Comparison of ENCODE assay signal across 1 cellular context in genomic region chr1:172390243-172390619, GRCh38.
TF ChIP-seq lines count a peak whose summit lies in the region.

No MANE protein-coding gene starts in this region.

TF ChIP-seq in WTC11, 78 proteins besides CTCF, POLR2A, EP300 and RAD21 (continued from another document):
- TF ChIP-seq, protein P1, sequence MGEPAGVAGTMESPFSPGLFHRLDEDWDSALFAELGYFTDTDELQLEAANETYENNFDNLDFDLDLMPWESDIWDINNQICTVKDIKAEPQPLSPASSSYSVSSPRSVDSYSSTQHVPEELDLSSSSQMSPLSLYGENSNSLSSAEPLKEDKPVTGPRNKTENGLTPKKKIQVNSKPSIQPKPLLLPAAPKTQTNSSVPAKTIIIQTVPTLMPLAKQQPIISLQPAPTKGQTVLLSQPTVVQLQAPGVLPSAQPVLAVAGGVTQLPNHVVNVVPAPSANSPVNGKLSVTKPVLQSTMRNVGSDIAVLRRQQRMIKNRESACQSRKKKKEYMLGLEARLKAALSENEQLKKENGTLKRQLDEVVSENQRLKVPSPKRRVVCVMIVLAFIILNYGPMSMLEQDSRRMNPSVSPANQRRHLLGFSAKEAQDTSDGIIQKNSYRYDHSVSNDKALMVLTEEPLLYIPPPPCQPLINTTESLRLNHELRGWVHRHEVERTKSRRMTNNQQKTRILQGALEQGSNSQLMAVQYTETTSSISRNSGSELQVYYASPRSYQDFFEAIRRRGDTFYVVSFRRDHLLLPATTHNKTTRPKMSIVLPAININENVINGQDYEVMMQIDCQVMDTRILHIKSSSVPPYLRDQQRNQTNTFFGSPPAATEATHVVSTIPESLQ (CRISPR knock-in tag; IDR thresholded peaks at IDR 0.05) = no peak
- TF ChIP-seq EMX1 (CRISPR knock-in tag; IDR thresholded peaks at IDR 0.05) = no peak
